9 cellular contexts compared by ENCODE assay signal in the genomic region with DNA sequence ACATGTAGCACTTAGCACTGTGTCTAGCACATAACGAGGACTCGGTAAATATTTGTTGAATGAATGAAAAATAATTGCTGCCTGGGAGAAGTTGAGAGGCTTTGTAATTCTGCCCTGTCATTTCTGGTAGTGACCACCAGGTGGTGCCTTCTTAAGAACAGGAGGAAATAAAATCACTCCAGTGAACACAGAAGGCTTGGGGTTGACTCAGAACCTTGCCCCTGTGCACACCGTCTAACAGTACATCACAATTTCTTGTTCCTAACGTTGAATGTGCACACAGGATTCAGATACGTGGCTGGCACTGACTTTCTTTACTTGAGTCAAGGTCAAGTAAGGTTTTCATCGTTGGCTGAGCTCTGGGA.
A peak's percentile ranks its signal among the peaks of the same experiment; 100 is the strongest.
DNase-seq lines count a peak whose midpoint lies in the region; ATAC-seq, FAIRE-seq and TF ChIP-seq lines count a peak whose summit lies in the region.
"Had no signal": no experiment of that assay in that cellular context is flagged by ENCODE, and none has a peak within 500 bp of the region (broad histone marks: within the 10 kb centered on the region; RNA-seq: fewer than 3 reads in every experiment).

No MANE protein-coding gene starts in this region.

- intact Hi-C loops in mucosa of descending colon (cut with DNase I, micrococcal nuclease), result no loop called here

- H3K4me3 ChIP-seq in cardiac fibroblast (replicated peaks in 1 of 2; ENCODE audit: low read depth in 2 of 2, low read length in 2 of 2) (no peak overlapping the region), mucosa of descending colon (no peak overlapping the region)
- H3K4me3 ChIP-seq: SJSA1 had no signal

- no peaks in the 10 kb centered on the region for H3K4me1 ChIP-seq in mucosa of descending colon (ENCODE audit: low read depth)
- H3K4me1 ChIP-seq: SJSA1 had no signal

- ATAC-seq in mucosa of descending colon (peak; percentile 51), GM21786 (IDR thresholded peaks at IDR 0.05; ENCODE audit: unreplicated experiment) (no peak), HG03378 (IDR thresholded peaks at IDR 0.05; ENCODE audit: unreplicated experiment) (no peak)

- no peaks in the 10 kb centered on the region for H3K9me3 ChIP-seq in mucosa of descending colon
- H3K9me3 ChIP-seq: SJSA1 had no signal

- TF ChIP-seq CTCF in D721Med (IDR thresholded peaks at IDR 0.05; ENCODE audit: insufficient read depth, missing control alignments), result peak; percentile 58
- peak; percentile 50 for TF ChIP-seq CTCF in cardiac fibroblast (IDR thresholded peaks at IDR 0.05; ENCODE audit: low read depth, low read length)
- TF ChIP-seq CTCF in mucosa of descending colon (IDR thresholded peaks at IDR 0.05), result no peak

- FAIRE-seq in D721Med (lab: Jason Lieb, UNC), result no peak

- H3K36me3 ChIP-seq in mucosa of descending colon (ENCODE audit: low read depth), result no peaks in the 10 kb centered on the region
- H3K36me3 ChIP-seq: SJSA1 had no signal

- no peak for DNase-seq in D721Med (ENCODE audit: insufficient read length, low spot score)
- peak; percentile 11 for DNase-seq in HuH-7 (ENCODE audit: low spot score)
- peak; percentile 10 to 60 for DNase-seq in SW 1271 (lab: John Stamatoyannopoulos, UW)
- DNase-seq in cardiac fibroblast (ENCODE audit: low read depth in 2 of 2), result peak; percentile 2 to 50
- DNase-seq in mucosa of descending colon, result peak in 1 of 3 donors; percentile 27
- no peak for DNase-seq in T1000 (lab: John Stamatoyannopoulos, UW)

Comparison
In these comparisons a context has a peak if more than half of its experiments do, and no peak if none do; other contexts are left out.
1. DNase-seq: peak in HuH-7 (single experiment), SW 1271 (2 of 2) and cardiac fibroblast (2 of 2); none in D721Med (single experiment) and T1000 (single experiment).